22 cellular contexts compared by ENCODE assay signal in genomic region chrX:106698693-106699092, GRCh38. TPM values are rescaled to one million over a fixed set of nuclear protein-coding genes. Genes with fewer than 3 reads are reported as not detected.
A peak's percentile ranks its signal among the peaks of the same experiment; 100 is the strongest.
DNase-seq lines count a peak whose midpoint lies in the region; TF ChIP-seq lines count a peak whose summit lies in the region.
"Had no signal": no experiment of that assay in that cellular context is flagged by ENCODE, and none has a peak within 500 bp of the region (broad histone marks: within the 10 kb centered on the region; RNA-seq: fewer than 3 reads in every experiment).

No MANE protein-coding gene starts in this region.

- H3K9me2 ChIP-seq in Karpas-422 (replicated peaks; ENCODE audit: insufficient read depth, low read length): no peaks in the 10 kb centered on the region

- H4K20me1 ChIP-seq in Karpas-422 (ENCODE audit: insufficient read depth, low read depth, low read length): no peaks in the 10 kb centered on the region

- H3K9me3 ChIP-seq in MG63: no peaks in the 10 kb centered on the region
- H3K9me3 ChIP-seq in Karpas-422 (ENCODE audit: low read length): no peaks in the 10 kb centered on the region
- H3K9me3 ChIP-seq: Caco-2 had no signal

- no peaks in the 10 kb centered on the region for H3K79me2 ChIP-seq in Karpas-422 (ENCODE audit: low read length)

- no peak overlapping the region for H3K9ac ChIP-seq in Karpas-422 (ENCODE audit: low read length)

- H3K4me3 ChIP-seq in MG63 (no peak overlapping the region), choroid plexus epithelial cell (ENCODE audit: low read depth, low read length) (no peak overlapping the region), Karpas-422 (ENCODE audit: low read length) (no peak overlapping the region)

- DNase-seq in Daoy (ENCODE audit: low read depth): peak; percentile 11
- DNase-seq in MG63: peak; percentile 35
- DNase-seq in choroid plexus epithelial cell (ENCODE audit: low read depth): peak; percentile 40
- DNase-seq in myocyte (ENCODE audit: low read depth): peak; percentile 13
- DNase-seq in immature natural killer cell: no peak
- DNase-seq in GM10266 (ENCODE audit: extremely low spot score): no peak
- no peak for DNase-seq in NCI-H2171 (lab: John Stamatoyannopoulos, UW)
- DNase-seq in Karpas-422: no peak
- DNase-seq: activated CD8-positive, alpha-beta memory T cell treated with anti-CD3 and anti-CD28 coated beads for 24 hours; activated naive CD8-positive, alpha-beta T cell treated with anti-CD3 and anti-CD28 coated beads for 36 hours; AML-193; Caco-2; effector CD4-positive, alpha-beta T cell; foreskin melanocyte; NCI-H146; NK-92 treated with Interleukin-12 subunit alpha and Interleukin-12 subunit beta, amount 100 ng/mL, for 24 hours; Right ventricle myocardium superior; WERI-Rb-1 had no signal

- H2AFZ ChIP-seq in Karpas-422 (ENCODE audit: low read length): no peak overlapping the region

- no peaks in the 10 kb centered on the region for H3K36me3 Mint-ChIP-seq in immature natural killer cell
- H3K36me3 Mint-ChIP-seq: activated naive CD8-positive, alpha-beta T cell treated with anti-CD3 and anti-CD28 coated beads for 36 hours had no signal

- H3K27ac Mint-ChIP-seq in immature natural killer cell: no peak overlapping the region
- H3K27ac Mint-ChIP-seq: activated naive CD8-positive, alpha-beta T cell treated with anti-CD3 and anti-CD28 coated beads for 36 hours; activated T-helper 1 cell treated with anti-CD3 and anti-CD28 coated beads, Interleukin-12 subunit alpha, Interleukin-12 subunit beta, Interleukin-2, Interleukin-4 antibody, amounts not matched to agents 30 ng/mL and 10 ng/mL and 1 ng/mL, durations not matched to agents 14 hours and 24 hours and 36 hours; T-helper 1 cell treated with Interleukin-12 subunit alpha and Interleukin-12 subunit beta and Interleukin-4 antibody, amounts not matched to agents 30 μg/mL and 1 μg/mL, for 36 hours had no signal

- TF ChIP-seq CTCF in choroid plexus epithelial cell (conservative IDR thresholded peaks at IDR 0.05; ENCODE audit: low read depth, low read length): no peak
- no peak for TF ChIP-seq CTCF in GM10266 (IDR thresholded peaks at IDR 0.05; ENCODE audit: control insufficient read depth, insufficient read depth, low read depth, missing control alignments)

- H3K27ac ChIP-seq in Karpas-422 (ENCODE audit: low read length): no peak overlapping the region
- H3K27ac ChIP-seq: WERI-Rb-1 had no signal

- H3K27me3 ChIP-seq in MG63 (no peaks in the 10 kb centered on the region), Karpas-422 (ENCODE audit: low read length) (no peaks in the 10 kb centered on the region)

- H3K9me3 Mint-ChIP-seq in immature natural killer cell: peaks cover 0 to 4% (median 0%) of the 10 kb centered on the region in 6 donors
- H3K9me3 Mint-ChIP-seq: activated naive CD8-positive, alpha-beta T cell treated with anti-CD3 and anti-CD28 coated beads for 36 hours; activated T-helper 1 cell treated with anti-CD3 and anti-CD28 coated beads, Interleukin-12 subunit alpha, Interleukin-12 subunit beta, Interleukin-2, Interleukin-4 antibody, amounts not matched to agents 30 ng/mL and 10 ng/mL and 1 ng/mL, durations not matched to agents 14 hours and 24 hours and 36 hours; central memory CD8-positive, alpha-beta T cell; T-helper 1 cell treated with Interleukin-12 subunit alpha and Interleukin-12 subunit beta and Interleukin-4 antibody, amounts not matched to agents 30 μg/mL and 1 μg/mL, for 36 hours had no signal

- H3K27me3 Mint-ChIP-seq in immature natural killer cell (ENCODE audit: low read depth in 3 of 3): peaks cover 0 to 10% (median 3%) of the 10 kb centered on the region in 3 donors

- H3K4me1 Mint-ChIP-seq in immature natural killer cell: no peaks in the 10 kb centered on the region
- H3K4me1 Mint-ChIP-seq: activated naive CD8-positive, alpha-beta T cell treated with anti-CD3 and anti-CD28 coated beads for 36 hours; central memory CD8-positive, alpha-beta T cell had no signal

- H3K4me2 ChIP-seq in Karpas-422 (ENCODE audit: low read depth, low read length, poor library complexity, severe bottlenecking): no peak overlapping the region

- H3K4me1 ChIP-seq in Karpas-422 (ENCODE audit: low read length): no peaks in the 10 kb centered on the region
- H3K4me1 ChIP-seq: Caco-2 had no signal

- no peak overlapping the region for H3K4me3 Mint-ChIP-seq in immature natural killer cell
- H3K4me3 Mint-ChIP-seq: activated naive CD8-positive, alpha-beta T cell treated with anti-CD3 and anti-CD28 coated beads for 36 hours; activated T-helper 1 cell treated with anti-CD3 and anti-CD28 coated beads, Interleukin-12 subunit alpha, Interleukin-12 subunit beta, Interleukin-2, Interleukin-4 antibody, amounts not matched to agents 30 ng/mL and 10 ng/mL and 1 ng/mL, durations not matched to agents 14 hours and 24 hours and 36 hours; central memory CD8-positive, alpha-beta T cell; T-helper 1 cell treated with Interleukin-12 subunit alpha and Interleukin-12 subunit beta and Interleukin-4 antibody, amounts not matched to agents 30 μg/mL and 1 μg/mL, for 36 hours had no signal

- no peaks in the 10 kb centered on the region for H3K36me3 ChIP-seq in MG63
- H3K36me3 ChIP-seq in Karpas-422 (ENCODE audit: insufficient read depth, low read length): no peaks in the 10 kb centered on the region
- H3K36me3 ChIP-seq: WERI-Rb-1 had no signal

RNA-seq across cellular contexts. Expression of gene RNF128, which starts 27.8 kb away (rescaled TPM):
- total RNA-seq in Daoy (2014; rRNA removed; shearing (Covaris generic)): 1.8 TPM in 2 replicates
- 0.30 TPM in 1 of 2 replicates, not detected in the other for total RNA-seq in MG63 (2014; rRNA removed; shearing (Covaris generic); ENCODE audit: low replicate concordance)
- total RNA-seq in myocyte: 0.53 and 1.4 TPM in 2 replicates
- 0.30 TPM for polyA plus RNA-seq in myocyte (2012)
- not detected for polyA plus RNA-seq in immature natural killer cell
- not detected in 2 replicates for total RNA-seq in Karpas-422 (2014; rRNA removed; shearing (Covaris generic); ENCODE audit: low replicate concordance)
- total RNA-seq: activated naive CD8-positive, alpha-beta T cell treated with anti-CD3 and anti-CD28 coated beads for 36 hours; activated T-helper 1 cell treated with anti-CD3 and anti-CD28 coated beads, Interleukin-12 subunit alpha, Interleukin-12 subunit beta, Interleukin-2, Interleukin-4 antibody, amounts not matched to agents 30 ng/mL and 10 ng/mL and 1 ng/mL, durations not matched to agents 14 hours and 24 hours and 36 hours; osteocyte had no signal

Comparison
In these comparisons a context has a peak if more than half of its experiments do, and no peak if none do; other contexts are left out.
1. DNase-seq: peak in Daoy (single experiment), MG63 (single experiment), choroid plexus epithelial cell (single experiment) and myocyte (single experiment); none in immature natural killer cell (0 of 3), GM10266 (single experiment), NCI-H2171 (single experiment) and Karpas-422 (single experiment).